Comparison of ENCODE assay signal across 15 cellular contexts in the genomic region with DNA sequence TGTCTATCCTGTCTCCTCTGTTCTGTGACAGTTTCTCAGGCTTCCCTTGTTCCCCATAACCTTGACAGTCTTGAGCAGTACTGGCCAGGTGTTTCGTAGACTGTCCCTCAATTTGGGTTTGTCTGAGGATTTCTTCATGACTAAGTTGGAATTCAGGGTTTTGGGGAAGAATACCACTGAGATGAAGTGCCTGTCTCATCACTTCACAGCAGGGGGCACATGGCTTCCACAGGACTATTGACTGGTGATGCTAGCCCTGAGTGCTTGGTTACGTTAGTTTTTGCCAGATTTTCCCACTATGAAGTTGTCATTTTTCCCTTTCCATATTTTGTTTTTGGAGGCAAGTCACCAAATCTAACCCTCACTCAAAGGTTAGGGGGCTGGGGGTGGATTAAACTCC. TPM values are rescaled to one million over a fixed set of nuclear protein-coding genes. Genes with fewer than 3 reads are reported as not detected.
A peak's percentile ranks its signal among the peaks of the same experiment; 100 is the strongest.
DNase-seq lines count a peak whose midpoint lies in the region; ATAC-seq and TF ChIP-seq lines count a peak whose summit lies in the region.
"Had no signal": no experiment of that assay in that cellular context is flagged by ENCODE, and none has a peak within 500 bp of the region (broad histone marks: within the 10 kb centered on the region; RNA-seq: fewer than 3 reads in every experiment).

No MANE protein-coding gene starts in this region.

- DNase-seq in A673 (ENCODE audit: low spot score) (peak; percentile 10), ELR (ENCODE audit: low read depth) (peak; percentile 56), glomerular visceral epithelial cell (ENCODE audit: extremely low spot score) (peak; percentile 42), NCI-H345 (lab: John Stamatoyannopoulos, UW) (no peak), GM13977 (ENCODE audit: low spot score) (no peak), COR-L47 (lab: John Stamatoyannopoulos, UW) (no peak)
- DNase-seq: activated CD8-positive, alpha-beta memory T cell treated with anti-CD3 and anti-CD28 coated beads, Interleukin-2, amount 50 U/mL, for 48 hours; body of pancreas; CD4-positive, CD25-positive, alpha-beta regulatory T cell; NCI-H187; testis had no signal

- CTCF ChIA-PET in A673 (lab: Charles Lee), result no interaction called here

- in situ Hi-C loops in GM13977 (cut with MboI; ENCODE audit: low pct_unique_long_range_greater_than_20kb, low sequenced_read_pairs, unreplicated experiment), result loop anchor here (25.0 kb wide), 1 partner anchor 380 kb away; no protein-coding TSS in a partner anchor

- peak; percentile 66; the same call in 2 of the 3 replicates for ATAC-seq in SK-N-SH treated with all-trans-retinoic acid at 6 μM for 48 hours
- no peak for ATAC-seq in GM21528 (IDR thresholded peaks at IDR 0.05; ENCODE audit: low FRiP score, unreplicated experiment)
- ATAC-seq: body of pancreas had no signal

- intact Hi-C loops in A673 (cut with micrococcal nuclease; ENCODE audit: unreplicated experiment), result no loop called here

- H3K27ac ChIP-seq in A673 (ENCODE audit: low read depth, low read length, poor library complexity, severe bottlenecking), result no peak overlapping the region
- H3K27ac ChIP-seq: body of pancreas, testis had no signal

- POLR2A ChIA-PET in A673 (lab: Charles Lee; ENCODE audit: low non-redundant PET), result no interaction called here

- TF ChIP-seq CTCF in A673 (conservative IDR thresholded peaks at IDR 0.05; ENCODE audit: low read depth, low read length), result no peak
- TF ChIP-seq CTCF in GM13977 (IDR thresholded peaks at IDR 0.05; ENCODE audit: extremely low read depth, insufficient read depth, missing control alignments), result no peak

- no peaks in the 10 kb centered on the region for H3K27me3 ChIP-seq in A673 (replicated peaks; ENCODE audit: insufficient read depth, low read depth, low read length, poor library complexity)
- H3K27me3 ChIP-seq: body of pancreas, testis had no signal

- BruUV-seq in A673 (replicated peaks; lab: Mats Ljungman, UMichigan), result no TSS peak

- H3K4me3 ChIP-seq in A673 (ENCODE audit: low read depth, low read length, poor library complexity, severe bottlenecking), result no peak overlapping the region
- H3K4me3 ChIP-seq: body of pancreas, lung, testis had no signal

- no peaks in the 10 kb centered on the region for H3K36me3 ChIP-seq in A673 (ENCODE audit: insufficient read depth, low read length, poor library complexity, severe bottlenecking)

- H3K4me1 ChIP-seq in A673 (ENCODE audit: insufficient read depth, low read length, poor library complexity, severe bottlenecking), result no peaks in the 10 kb centered on the region
- H3K4me1 ChIP-seq: body of pancreas, testis had no signal

- H3K9me3 ChIP-seq in A673 (ENCODE audit: low read depth, low read length, poor library complexity, severe bottlenecking), result no peaks in the 10 kb centered on the region
- H3K9me3 ChIP-seq: body of pancreas, testis had no signal

TF ChIP-seq in SK-N-SH treated with all-trans-retinoic acid at 6 μM for 48 hours, 23 proteins besides CTCF, POLR2A, EP300 and RAD21:
- no peak for TF ChIP-seq ZFP3 (CRISPR knock-in tag; IDR thresholded peaks at IDR 0.05)
- no peak for TF ChIP-seq TOX (CRISPR knock-in tag; IDR thresholded peaks at IDR 0.05; ENCODE audit: borderline replicate concordance)

RNA-seq across cellular contexts. Expression of a gene that starts 45.7 kb away (rescaled TPM):
- not detected in 2 replicates for total RNA-seq in A673 (2021)
- total RNA-seq: body of pancreas, pulmonary artery endothelial cell had no signal

RNA-seq across cellular contexts. Expression of a gene that starts 53.7 kb away (rescaled TPM):
- total RNA-seq in A673 (2021), result 3.8 and 4.2 TPM in 2 replicates

RNA-seq across cellular contexts. Expression of a gene that starts 54.1 kb away (rescaled TPM):
- 73.5 and 82.1 TPM in 2 replicates for total RNA-seq in A673 (2021)

Comparison
In these comparisons a context has a peak if more than half of its experiments do, and no peak if none do; other contexts are left out.
1. DNase-seq: peak in A673 (single experiment), ELR (single experiment) and glomerular visceral epithelial cell (single experiment); none in NCI-H345 (single experiment), GM13977 (single experiment) and COR-L47 (single experiment).